Comparison of ENCODE assay signal across 2 cellular contexts in the genomic region with DNA sequence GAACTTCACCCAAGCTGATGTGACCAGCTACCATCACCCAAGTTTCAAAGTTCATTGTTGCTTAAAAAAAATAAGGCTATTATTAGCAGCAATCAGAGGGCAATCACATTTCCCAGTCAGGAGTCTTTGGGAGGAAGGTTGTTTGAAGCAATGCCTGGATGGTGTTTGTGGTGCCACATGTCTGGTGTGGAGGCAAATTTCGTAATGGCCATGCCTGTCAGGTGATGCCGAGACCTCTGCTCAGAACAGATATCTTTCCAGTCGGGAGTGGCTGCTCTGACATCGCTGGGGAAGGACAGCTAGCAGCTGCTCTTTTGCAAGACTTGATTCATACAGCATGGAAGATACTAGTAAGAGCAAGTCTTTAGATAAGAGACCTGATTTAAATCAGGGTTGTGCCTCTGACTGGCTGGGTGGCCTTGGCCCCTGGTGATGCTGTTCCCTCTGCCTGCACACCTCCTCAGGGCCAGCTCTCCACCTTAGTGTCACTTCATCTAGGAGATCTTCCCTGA.
A peak's percentile ranks its signal among the peaks of the same experiment; 100 is the strongest.
TF ChIP-seq lines count a peak whose summit lies in the region.

No MANE protein-coding gene starts in this region.

TF ChIP-seq in IMR-90, 13 proteins besides CTCF, POLR2A, EP300 and RAD21:
- TF ChIP-seq CHD1 (IDR thresholded peaks at IDR 0.05; ENCODE audit: low read depth, low read length) (no peak), CEBPB (IDR thresholded peaks at IDR 0.05; ENCODE audit: low read depth, low read length) (peak; percentile 40), BHLHE40 (IDR thresholded peaks at IDR 0.05; ENCODE audit: low read depth, low read length) (no peak), RCOR1 (IDR thresholded peaks at IDR 0.05; ENCODE audit: insufficient replicate concordance, low read length) (no peak), MAFK (IDR thresholded peaks at IDR 0.05; ENCODE audit: low read depth, low read length) (no peak)
TF ChIP-seq in IMR-90: peak in this region for 1.

TF ChIP-seq in HepG2, 621 proteins besides CTCF, POLR2A, EP300 and RAD21:
- TF ChIP-seq MEF2D (CRISPR knock-in tag; IDR thresholded peaks at IDR 0.05) (peak; percentile 87), ARID5B (CRISPR knock-in tag; IDR thresholded peaks at IDR 0.05) (peak; percentile 59; the same call in 1 of the 2 replicates), HNF4A (CRISPR knock-in tag; IDR thresholded peaks at IDR 0.05) (peak; percentile 43; the same call in 1 of the 2 replicates), ZNF644 (CRISPR knock-in tag; IDR thresholded peaks at IDR 0.05; ENCODE audit: low read depth) (0 out of 2 replicates have a peak, but pooled peaks have one; percentile 14), ZBTB49 (CRISPR knock-in tag; IDR thresholded peaks at IDR 0.05; ENCODE audit: borderline replicate concordance) (no peak), CSRNP2 (CRISPR knock-in tag; conservative IDR thresholded peaks at IDR 0.05; ENCODE audit: low read depth) (no peak), ZNF605 (CRISPR knock-in tag; IDR thresholded peaks at IDR 0.05) (no peak), CEBPG (CRISPR knock-in tag; IDR thresholded peaks at IDR 0.05) (peak; percentile 64), TFAP4 (IDR thresholded peaks at IDR 0.05; ENCODE audit: borderline replicate concordance, low read depth) (peak; percentile 16; the same call in 1 of the 2 replicates), CEBPB (IDR thresholded peaks at IDR 0.05; ENCODE audit: borderline replicate concordance, low read depth, low read length) (peak; percentile 68), RARA (CRISPR knock-in tag; IDR thresholded peaks at IDR 0.05) (peak; percentile 56), NCOR1 (IDR thresholded peaks at IDR 0.05; ENCODE audit: borderline replicate concordance, low read length) (peak; percentile 47; the same call in 1 of the 2 replicates), TMF1 (CRISPR knock-in tag; IDR thresholded peaks at IDR 0.05; ENCODE audit: low read depth) (no peak), MED1 (CRISPR knock-in tag; IDR thresholded peaks at IDR 0.05) (peak; percentile 18; the same call in 1 of the 2 replicates), SAP130 (CRISPR knock-in tag; IDR thresholded peaks at IDR 0.05; ENCODE audit: low read depth) (peak; percentile 39), XRCC5 (optimal IDR thresholded peaks at IDR 0.05; ENCODE audit: low read length) (no peak)
- TF ChIP-seq, protein P1, sequence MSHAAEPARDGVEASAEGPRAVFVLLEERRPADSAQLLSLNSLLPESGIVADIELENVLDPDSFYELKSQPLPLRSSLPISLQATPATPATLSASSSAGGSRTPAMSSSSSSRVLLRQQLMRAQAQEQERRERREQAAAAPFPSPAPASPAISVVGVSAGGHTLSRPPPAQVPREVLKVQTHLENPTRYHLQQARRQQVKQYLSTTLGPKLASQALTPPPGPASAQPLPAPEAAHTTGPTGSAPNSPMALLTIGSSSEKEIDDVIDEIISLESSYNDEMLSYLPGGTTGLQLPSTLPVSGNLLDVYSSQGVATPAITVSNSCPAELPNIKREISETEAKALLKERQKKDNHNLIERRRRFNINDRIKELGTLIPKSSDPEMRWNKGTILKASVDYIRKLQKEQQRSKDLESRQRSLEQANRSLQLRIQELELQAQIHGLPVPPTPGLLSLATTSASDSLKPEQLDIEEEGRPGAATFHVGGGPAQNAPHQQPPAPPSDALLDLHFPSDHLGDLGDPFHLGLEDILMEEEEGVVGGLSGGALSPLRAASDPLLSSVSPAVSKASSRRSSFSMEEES (CRISPR knock-in tag; IDR thresholded peaks at IDR 0.05) = peak; percentile 85
- TF ChIP-seq, protein P2, sequence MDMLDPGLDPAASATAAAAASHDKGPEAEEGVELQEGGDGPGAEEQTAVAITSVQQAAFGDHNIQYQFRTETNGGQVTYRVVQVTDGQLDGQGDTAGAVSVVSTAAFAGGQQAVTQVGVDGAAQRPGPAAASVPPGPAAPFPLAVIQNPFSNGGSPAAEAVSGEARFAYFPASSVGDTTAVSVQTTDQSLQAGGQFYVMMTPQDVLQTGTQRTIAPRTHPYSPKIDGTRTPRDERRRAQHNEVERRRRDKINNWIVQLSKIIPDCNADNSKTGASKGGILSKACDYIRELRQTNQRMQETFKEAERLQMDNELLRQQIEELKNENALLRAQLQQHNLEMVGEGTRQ (IDR thresholded peaks at IDR 0.05; ENCODE audit: low read depth, low read length) = 0 out of 2 replicates have a peak, but pooled peaks have one; percentile 37
- TF ChIP-seq, protein P2 (CRISPR knock-in tag; IDR thresholded peaks at IDR 0.05; ENCODE audit: borderline replicate concordance) = no peak; the same call in 1 of the 2 replicates
